Comparison of ENCODE assay signal across 8 cellular contexts in the genomic region with DNA sequence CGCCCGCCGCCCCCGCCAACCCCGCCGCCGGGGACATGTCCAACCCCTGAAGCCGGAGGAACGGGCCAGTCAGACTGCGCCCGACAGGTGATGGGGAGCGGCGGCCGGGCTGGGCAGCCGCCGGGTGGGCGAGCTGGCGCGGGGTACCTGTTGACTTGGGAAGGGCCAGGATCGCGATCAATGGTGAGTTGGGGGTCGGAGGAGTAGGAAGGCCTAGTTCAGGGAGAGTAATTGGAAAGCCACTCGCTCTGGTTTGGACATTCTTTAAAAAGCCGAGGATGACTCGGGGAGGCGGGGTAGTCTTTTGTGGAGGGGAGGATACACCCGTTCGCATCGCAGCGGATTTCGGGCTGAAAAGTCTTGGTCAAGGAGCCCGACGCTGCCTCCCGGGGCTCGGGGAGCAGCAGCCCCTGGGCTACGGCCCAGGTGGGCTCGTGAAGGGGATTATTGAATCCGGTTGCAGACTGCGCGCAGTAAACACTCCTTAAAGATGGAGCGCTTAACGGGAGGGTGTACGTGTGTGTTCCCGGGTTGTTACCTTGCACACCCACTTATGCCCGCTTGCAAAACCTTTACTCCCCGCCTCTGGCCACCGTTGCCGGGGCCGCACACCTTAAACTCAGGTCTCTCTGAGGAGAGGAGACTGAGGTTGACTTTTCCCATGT.
A peak's percentile ranks its signal among the peaks of the same experiment; 100 is the strongest.
DNase-seq lines count a peak whose midpoint lies in the region; ATAC-seq and TF ChIP-seq lines count a peak whose summit lies in the region.

No MANE protein-coding gene starts in this region.

- H3K27ac ChIP-seq in brain microvascular endothelial cell (peak overlapping the region; percentile 40), skeletal muscle tissue (ENCODE audit: low read depth, low read length) (peak overlapping the region; percentile 83)

- H3K4me1 ChIP-seq in skeletal muscle tissue (ENCODE audit: control insufficient read depth in 3 of 3, insufficient read depth in 3 of 3, low read length in 3 of 3) = peaks cover 3 to 7% (median 4%) of the 10 kb centered on the region in 3 donors

- H3K9me3 ChIP-seq in skeletal muscle tissue (ENCODE audit: control insufficient read depth in 3 of 3, low read length in 3 of 3) = no peaks in the 10 kb centered on the region

- ATAC-seq in GM18498 (IDR thresholded peaks at IDR 0.05; ENCODE audit: unreplicated experiment) = peak; percentile 17
- ATAC-seq in HG02852 (IDR thresholded peaks at IDR 0.05; ENCODE audit: unreplicated experiment) = peak; percentile 21
- no peak for ATAC-seq in GM19324 (IDR thresholded peaks at IDR 0.05; ENCODE audit: low FRiP score, unreplicated experiment)
- ATAC-seq in GM18858 (IDR thresholded peaks at IDR 0.05; ENCODE audit: unreplicated experiment) = no peak

- no peaks in the 10 kb centered on the region for H3K27me3 ChIP-seq in brain microvascular endothelial cell (replicated peaks)
- H3K27me3 ChIP-seq in skeletal muscle tissue (ENCODE audit: control insufficient read depth in 3 of 3, insufficient read depth in 3 of 3, low read length in 3 of 3) = no peaks in the 10 kb centered on the region

- peak; percentile 33 for DNase-seq in RPMI8226
- DNase-seq in brain microvascular endothelial cell = no peak
- peak; percentile 18 for DNase-seq in iPS-NIHi7 (ENCODE audit: extremely low spot score)

- H3K4me3 ChIP-seq in brain microvascular endothelial cell (ENCODE audit: low read depth, low read length) (peak overlapping the region; percentile 77), skeletal muscle tissue (ENCODE audit: low read length in 3 of 3) (peak overlapping the region; percentile 87 to 91 (median 91))

- TF ChIP-seq CTCF in brain microvascular endothelial cell (IDR thresholded peaks at IDR 0.05; ENCODE audit: low read depth, low read length, missing control alignments) = no peak

- H3K9ac ChIP-seq in skeletal muscle tissue (ENCODE audit: low read depth in 1 of 3, low read length in 3 of 3) = peak overlapping the region; percentile 79 to 84 (median 82)

- in situ Hi-C loops in brain microvascular endothelial cell (cut with HindIII; ENCODE audit: low pct_ligation_motif_present, low sequenced_read_pairs) = no loop called here

- H3K36me3 ChIP-seq in brain microvascular endothelial cell (replicated peaks) = no peaks in the 10 kb centered on the region
- H3K36me3 ChIP-seq in skeletal muscle tissue (ENCODE audit: control insufficient read depth in 3 of 3, insufficient read depth in 3 of 3, low read length in 3 of 3) = no peaks in the 10 kb centered on the region

Comparison
In these comparisons a context has a peak if more than half of its experiments do, and no peak if none do; other contexts are left out.
1. ATAC-seq: peak in GM18498 (single experiment) and HG02852 (single experiment); none in GM19324 (single experiment) and GM18858 (single experiment).